Comparison of ENCODE assay signal across 1 cellular context in the genomic region with DNA sequence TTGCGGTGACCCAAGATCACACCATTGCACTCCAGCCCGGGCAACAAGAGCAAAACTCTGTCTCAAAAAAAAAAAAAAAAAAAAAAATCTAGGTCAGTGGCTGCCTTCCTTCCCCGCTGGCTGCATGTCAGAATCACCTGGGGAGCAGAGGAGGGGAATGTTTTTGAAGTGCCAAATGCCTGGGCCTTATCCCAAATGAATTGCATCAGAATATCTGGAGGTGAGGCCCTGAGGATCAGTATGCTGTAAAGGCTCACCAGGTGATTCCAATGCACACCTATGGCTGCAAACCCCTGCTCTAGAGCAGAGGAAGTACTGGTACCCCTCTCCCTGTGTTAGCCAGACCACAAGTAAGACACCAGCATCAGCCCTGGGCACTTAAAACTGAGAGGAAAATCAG.
TF ChIP-seq lines count a peak whose summit lies in the region.

No MANE protein-coding gene starts in this region.

TF ChIP-seq in H1, 55 proteins besides CTCF, POLR2A, EP300 and RAD21:
- TF ChIP-seq FOSL1 (IDR thresholded peaks at IDR 0.05; ENCODE audit: insufficient read depth, low read depth, low read length) (no peak), TEAD4 (IDR thresholded peaks at IDR 0.05; ENCODE audit: low read depth, low read length) (peak; percentile 60), CEBPB (IDR thresholded peaks at IDR 0.05; ENCODE audit: low read depth, low read length) (peak; percentile 40; the same call in 1 of the 2 replicates), BCL11A (IDR thresholded peaks at IDR 0.05; ENCODE audit: low read depth in 2 of 2, low read length in 2 of 2) (no peak), EZH2 (IDR thresholded peaks at IDR 0.05; ENCODE audit: low read depth, low read length, severe bottlenecking) (no peak), CBX5 (IDR thresholded peaks at IDR 0.05; ENCODE audit: low read depth, low read length) (no peak)
